In genomic region chrX:123499787-123500186, GRCh38 we compare ENCODE assay signal across 37 cellular contexts.
"Had no signal": no experiment of that assay in that cellular context is flagged by ENCODE, and none has a peak within 500 bp of the region (broad histone marks: within the 10 kb centered on the region; RNA-seq: fewer than 3 reads in every experiment).

No MANE protein-coding gene starts in this region.

- H3K4me1 ChIP-seq: adrenal gland, ascending aorta, body of pancreas, breast epithelium had no signal

- H3K36me3 ChIP-seq: adrenal gland, ascending aorta, brain microvascular endothelial cell, breast epithelium, cardiac muscle cell had no signal

- H3K9me3 ChIP-seq: adrenal gland, ascending aorta, body of pancreas, breast epithelium had no signal

- H3K36me3 Mint-ChIP-seq: activated naive CD4-positive, alpha-beta T cell treated with anti-CD3 and anti-CD28 coated beads, Interleukin-2, amount 10 ng/mL, durations not matched to agents 7 days and 5 days; activated naive CD4-positive, alpha-beta T cell treated with anti-CD3 and anti-CD28 coated beads, Interleukin-2, amount 50 U/mL, for 24 hours; activated naive CD4-positive, alpha-beta T cell treated with anti-CD3 and anti-CD28 coated beads, Interleukin-2, amount 50 U/mL, for 72 hours; activated naive CD8-positive, alpha-beta T cell; activated naive CD8-positive, alpha-beta T cell treated with anti-CD3 and anti-CD28 coated beads for 36 hours; activated naive CD8-positive, alpha-beta T cell treated with anti-CD3 and anti-CD28 coated beads, Interleukin-2, amount 10 ng/mL, durations not matched to agents 7 days and 5 days; brain had no signal

- DNase-seq: activated effector memory CD4-positive, alpha-beta T cell treated with anti-CD3 and anti-CD28 coated beads, Interleukin-2, amount 50 U/mL, for 16 hours; activated effector memory CD4-positive, alpha-beta T cell treated with Interleukin-2 at 50 U/mL for 16 hours; activated gamma-delta T cell; activated gamma-delta T cell treated with Interleukin-2 at 50 U/mL for 16 hours; activated naive CD4-positive, alpha-beta T cell; activated naive CD4-positive, alpha-beta T cell treated with anti-CD3 and anti-CD28 coated beads for 36 hours; activated naive CD4-positive, alpha-beta T cell treated with anti-CD3 and anti-CD28 coated beads, Interleukin-2, amount 10 ng/mL, durations not matched to agents 7 days and 5 days; activated naive CD4-positive, alpha-beta T cell treated with anti-CD3 and anti-CD28 coated beads, Interleukin-2, amount 50 U/mL, for 16 hours; activated naive CD4-positive, alpha-beta T cell treated with Interleukin-2 at 50 U/mL for 16 hours; activated naive CD8-positive, alpha-beta T cell treated with anti-CD3 and anti-CD28 coated beads for 36 hours; activated naive CD8-positive, alpha-beta T cell treated with anti-CD3 and anti-CD28 coated beads, Interleukin-2, amount 10 ng/mL, durations not matched to agents 7 days and 5 days; activated naive CD8-positive, alpha-beta T cell treated with anti-CD3 and anti-CD28 coated beads, Interleukin-2, amount 50 U/mL, for 24 hours; activated T-cell treated with anti-CD3 and anti-CD28 coated beads, Interleukin-2, amount 50 U/mL, for 1 hour; activated T-cell treated with anti-CD3 and anti-CD28 coated beads, Interleukin-2, amount 50 U/mL, for 24 hours; activated T-cell treated with anti-CD3 and anti-CD28 coated beads, Interleukin-2, amount 50 U/mL, for 4 hours; activated T-cell treated with anti-CD3 and anti-CD28 coated beads, Interleukin-2, amount 50 U/mL, for 48 hours; activated T-cell treated with anti-CD3 and anti-CD28 coated beads, Interleukin-2, amount 50 U/mL, for 72 hours; adrenal gland; amniotic stem cell; amygdala; anterior cingulate cortex; body of pancreas; brain microvascular endothelial cell; caudate nucleus; central memory CD4-positive, alpha-beta T cell; cerebellar nuclear complex had no signal

- H3K4me1 Mint-ChIP-seq: activated naive CD4-positive, alpha-beta T cell treated with anti-CD3 and anti-CD28 coated beads, Interleukin-2, amount 10 ng/mL, durations not matched to agents 7 days and 5 days; activated naive CD4-positive, alpha-beta T cell treated with anti-CD3 and anti-CD28 coated beads, Interleukin-2, amount 50 U/mL, for 24 hours; activated naive CD8-positive, alpha-beta T cell treated with anti-CD3 and anti-CD28 coated beads for 36 hours; activated naive CD8-positive, alpha-beta T cell treated with anti-CD3 and anti-CD28 coated beads, Interleukin-2, amount 10 ng/mL, durations not matched to agents 7 days and 5 days; activated naive CD8-positive, alpha-beta T cell treated with anti-CD3 and anti-CD28 coated beads, Interleukin-2, amount 50 U/mL, for 24 hours; activated T-helper 17 cell treated with anti-CD3 and anti-CD28 coated beads, Interleukin-2, amount 50 U/mL, for 72 hours; brain; central memory CD8-positive, alpha-beta T cell had no signal

- H3K4me3 Mint-ChIP-seq: activated naive CD4-positive, alpha-beta T cell treated with anti-CD3 and anti-CD28 coated beads for 36 hours; activated naive CD4-positive, alpha-beta T cell treated with anti-CD3 and anti-CD28 coated beads, Interleukin-2, amount 10 ng/mL, durations not matched to agents 7 days and 5 days; activated naive CD4-positive, alpha-beta T cell treated with anti-CD3 and anti-CD28 coated beads, Interleukin-2, amount 50 U/mL, for 24 hours; activated naive CD8-positive, alpha-beta T cell; activated naive CD8-positive, alpha-beta T cell treated with anti-CD3 and anti-CD28 coated beads for 36 hours; activated naive CD8-positive, alpha-beta T cell treated with anti-CD3 and anti-CD28 coated beads, Interleukin-2, amount 10 ng/mL, durations not matched to agents 7 days and 5 days; activated naive CD8-positive, alpha-beta T cell treated with anti-CD3 and anti-CD28 coated beads, Interleukin-2, amount 50 U/mL, for 24 hours; activated T-cell treated with anti-CD3 and anti-CD28 coated beads, Interleukin-2, amount 50 U/mL, for 24 hours; activated T-cell treated with anti-CD3 and anti-CD28 coated beads, Interleukin-2, amount 50 U/mL, for 4 hours; activated T-cell treated with anti-CD3 and anti-CD28 coated beads, Interleukin-2, amount 50 U/mL, for 72 hours; activated T-helper 1 cell treated with anti-CD3 and anti-CD28 coated beads, Interleukin-12 subunit alpha, Interleukin-12 subunit beta, Interleukin-2, Interleukin-4 antibody, amounts not matched to agents 30 ng/mL and 10 ng/mL and 1 ng/mL, durations not matched to agents 14 hours and 24 hours and 36 hours; activated T-helper 17 cell treated with anti-CD3 and anti-CD28 coated beads, Interleukin-2, amount 50 U/mL, for 72 hours; brain; central memory CD8-positive, alpha-beta T cell had no signal

- H3K27ac Mint-ChIP-seq: activated naive CD4-positive, alpha-beta T cell treated with anti-CD3 and anti-CD28 coated beads for 36 hours; activated naive CD4-positive, alpha-beta T cell treated with anti-CD3 and anti-CD28 coated beads, Interleukin-2, amount 10 ng/mL, durations not matched to agents 7 days and 5 days; activated naive CD8-positive, alpha-beta T cell; activated naive CD8-positive, alpha-beta T cell treated with anti-CD3 and anti-CD28 coated beads for 36 hours; activated naive CD8-positive, alpha-beta T cell treated with anti-CD3 and anti-CD28 coated beads, Interleukin-2, amount 10 ng/mL, durations not matched to agents 7 days and 5 days; activated naive CD8-positive, alpha-beta T cell treated with anti-CD3 and anti-CD28 coated beads, Interleukin-2, amount 50 U/mL, for 24 hours; activated T-cell treated with anti-CD3 and anti-CD28 coated beads, Interleukin-2, amount 50 U/mL, for 24 hours; activated T-cell treated with anti-CD3 and anti-CD28 coated beads, Interleukin-2, amount 50 U/mL, for 72 hours; activated T-helper 1 cell treated with anti-CD3 and anti-CD28 coated beads, Interleukin-12 subunit alpha, Interleukin-12 subunit beta, Interleukin-2, Interleukin-4 antibody, amounts not matched to agents 30 ng/mL and 10 ng/mL and 1 ng/mL, durations not matched to agents 14 hours and 24 hours and 36 hours; activated T-helper 17 cell treated with anti-CD3 and anti-CD28 coated beads, Interleukin-2, amount 50 U/mL, for 72 hours; activated T-helper 2 cell treated with anti-CD3 and anti-CD28 coated beads, Interferon-gamma antibody, Interleukin-2, Interleukin-4, amounts not matched to agents 10 μg/mL and 5 μg/mL and 100 μg/mL, durations not matched to agents 14 hours and 24 hours and 36 hours; brain had no signal

- H3K27me3 ChIP-seq: adrenal gland, ascending aorta, body of pancreas, brain microvascular endothelial cell, breast epithelium, cardiac muscle cell had no signal

- ATAC-seq: activated naive CD4-positive, alpha-beta T cell treated with anti-CD3 and anti-CD28 coated beads, Interleukin-2, amount 50 U/mL, for 72 hours; activated naive CD8-positive, alpha-beta T cell treated with anti-CD3 and anti-CD28 coated beads, Interleukin-2, amount 50 U/mL, for 24 hours; activated T-cell treated with anti-CD3 and anti-CD28 coated beads, Interleukin-2, amount 50 U/mL, for 4 hours; activated T-cell treated with anti-CD3 and anti-CD28 coated beads, Interleukin-2, amount 50 U/mL, for 72 hours; activated T-helper 17 cell treated with anti-CD3 and anti-CD28 coated beads, Interleukin-2, amount 50 U/mL, for 72 hours; body of pancreas had no signal

- H3K27ac ChIP-seq: adrenal gland, ascending aorta, body of pancreas, brain microvascular endothelial cell, breast epithelium, cardiac muscle cell had no signal

- H3K27me3 Mint-ChIP-seq: activated naive CD4-positive, alpha-beta T cell treated with anti-CD3 and anti-CD28 coated beads, Interleukin-2, amount 10 ng/mL, durations not matched to agents 7 days and 5 days; activated naive CD8-positive, alpha-beta T cell; activated naive CD8-positive, alpha-beta T cell treated with anti-CD3 and anti-CD28 coated beads for 36 hours; activated naive CD8-positive, alpha-beta T cell treated with anti-CD3 and anti-CD28 coated beads, Interleukin-2, amount 10 ng/mL, durations not matched to agents 7 days and 5 days; activated naive CD8-positive, alpha-beta T cell treated with anti-CD3 and anti-CD28 coated beads, Interleukin-2, amount 50 U/mL, for 24 hours; brain; central memory CD8-positive, alpha-beta T cell had no signal

- H3K9me3 Mint-ChIP-seq: activated naive CD4-positive, alpha-beta T cell treated with anti-CD3 and anti-CD28 coated beads for 36 hours; activated naive CD4-positive, alpha-beta T cell treated with anti-CD3 and anti-CD28 coated beads, Interleukin-2, amount 10 ng/mL, durations not matched to agents 7 days and 5 days; activated naive CD4-positive, alpha-beta T cell treated with anti-CD3 and anti-CD28 coated beads, Interleukin-2, amount 50 U/mL, for 24 hours; activated naive CD4-positive, alpha-beta T cell treated with anti-CD3 and anti-CD28 coated beads, Interleukin-2, amount 50 U/mL, for 72 hours; activated naive CD8-positive, alpha-beta T cell treated with anti-CD3 and anti-CD28 coated beads for 36 hours; activated naive CD8-positive, alpha-beta T cell treated with anti-CD3 and anti-CD28 coated beads, Interleukin-2, amount 10 ng/mL, durations not matched to agents 7 days and 5 days; activated naive CD8-positive, alpha-beta T cell treated with anti-CD3 and anti-CD28 coated beads, Interleukin-2, amount 50 U/mL, for 24 hours; activated T-cell treated with anti-CD3 and anti-CD28 coated beads, Interleukin-2, amount 50 U/mL, for 24 hours; activated T-cell treated with anti-CD3 and anti-CD28 coated beads, Interleukin-2, amount 50 U/mL, for 4 hours; activated T-cell treated with anti-CD3 and anti-CD28 coated beads, Interleukin-2, amount 50 U/mL, for 72 hours; activated T-helper 1 cell treated with anti-CD3 and anti-CD28 coated beads, Interleukin-12 subunit alpha, Interleukin-12 subunit beta, Interleukin-2, Interleukin-4 antibody, amounts not matched to agents 30 ng/mL and 10 ng/mL and 1 ng/mL, durations not matched to agents 14 hours and 24 hours and 36 hours; activated T-helper 17 cell treated with anti-CD3 and anti-CD28 coated beads, Interleukin-2, amount 50 U/mL, for 72 hours; activated T-helper 2 cell treated with anti-CD3 and anti-CD28 coated beads, Interferon-gamma antibody, Interleukin-2, Interleukin-4, amounts not matched to agents 10 μg/mL and 5 μg/mL and 100 μg/mL, durations not matched to agents 14 hours and 24 hours and 36 hours; central memory CD8-positive, alpha-beta T cell had no signal

- H3K4me3 ChIP-seq: adrenal gland, ascending aorta, body of pancreas, breast epithelium, cardiac muscle cell had no signal
